ENCODE assay signal across 1 cellular context in the genomic region with DNA sequence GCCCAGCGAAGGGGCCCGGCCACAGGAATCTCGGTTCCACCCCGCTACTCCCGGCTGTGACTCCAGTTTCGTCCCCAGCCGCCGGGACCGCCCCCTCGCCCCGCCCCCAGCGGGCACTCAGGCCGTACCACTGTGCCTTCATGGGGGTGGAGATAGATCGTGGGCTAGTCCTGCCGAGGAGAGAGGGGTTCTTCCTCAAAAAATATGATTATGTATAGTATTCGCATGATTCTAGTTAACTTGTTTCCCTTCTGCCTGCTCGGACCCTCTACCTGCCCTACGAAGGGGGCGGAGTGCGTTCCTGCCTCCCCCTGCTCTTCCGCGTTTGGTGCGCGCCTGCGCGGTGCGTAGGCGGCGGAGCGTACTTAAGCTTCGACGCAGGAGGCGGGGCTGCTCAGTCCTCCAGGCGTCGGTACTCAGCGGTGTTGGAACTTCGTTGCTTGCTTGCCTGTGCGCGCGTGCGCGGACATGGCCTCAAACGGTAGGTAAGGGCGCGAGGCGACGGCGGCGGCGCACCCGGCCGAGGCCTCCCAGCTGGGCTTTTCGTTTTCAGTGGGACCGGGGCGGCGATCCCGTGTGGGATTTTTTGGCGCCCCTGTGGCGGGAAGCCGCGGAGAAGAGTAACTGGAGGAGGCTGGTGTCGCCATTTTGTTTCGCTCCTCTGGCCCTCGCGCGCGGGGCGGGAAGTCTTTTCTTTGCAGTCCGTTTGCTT.
A peak's percentile ranks its signal among the peaks of the same experiment; 100 is the strongest.
TF ChIP-seq lines count a peak whose summit lies in the region.

TSS of gene FUS (plus strand) at position 393 of the 712 bp plus-strand sequence. CDS start at position 469, 76 bp downstream.

TF ChIP-seq in HepG2, 621 proteins besides CTCF, POLR2A, EP300 and RAD21 (continued from another document and continues in another):
- TF ChIP-seq ZBTB10 (CRISPR knock-in tag; IDR thresholded peaks at IDR 0.05; ENCODE audit: borderline replicate concordance) = peak; percentile 84
- TF ChIP-seq POLR2G (IDR thresholded peaks at IDR 0.05; ENCODE audit: low read depth, low read length) = peak; percentile 100
- TF ChIP-seq HOXD1 (CRISPR knock-in tag; IDR thresholded peaks at IDR 0.05) = peak; percentile 81; the same call in 1 of the 2 replicates
- TF ChIP-seq DR1 (CRISPR knock-in tag; IDR thresholded peaks at IDR 0.05) = peak; percentile 100
- TF ChIP-seq ZC3H4 (CRISPR knock-in tag; IDR thresholded peaks at IDR 0.05; ENCODE audit: borderline replicate concordance) = peak; percentile 86
- TF ChIP-seq JDP2 (CRISPR knock-in tag; IDR thresholded peaks at IDR 0.05; ENCODE audit: borderline replicate concordance) = no peak
- TF ChIP-seq ZNF720 (CRISPR knock-in tag; IDR thresholded peaks at IDR 0.05) = 0 out of 2 replicates have a peak, but pooled peaks have one; percentile 81
- TF ChIP-seq KLF11 (CRISPR knock-in tag; IDR thresholded peaks at IDR 0.05) = peak; percentile 93; the same call in 1 of the 2 replicates
- TF ChIP-seq, protein P1, sequence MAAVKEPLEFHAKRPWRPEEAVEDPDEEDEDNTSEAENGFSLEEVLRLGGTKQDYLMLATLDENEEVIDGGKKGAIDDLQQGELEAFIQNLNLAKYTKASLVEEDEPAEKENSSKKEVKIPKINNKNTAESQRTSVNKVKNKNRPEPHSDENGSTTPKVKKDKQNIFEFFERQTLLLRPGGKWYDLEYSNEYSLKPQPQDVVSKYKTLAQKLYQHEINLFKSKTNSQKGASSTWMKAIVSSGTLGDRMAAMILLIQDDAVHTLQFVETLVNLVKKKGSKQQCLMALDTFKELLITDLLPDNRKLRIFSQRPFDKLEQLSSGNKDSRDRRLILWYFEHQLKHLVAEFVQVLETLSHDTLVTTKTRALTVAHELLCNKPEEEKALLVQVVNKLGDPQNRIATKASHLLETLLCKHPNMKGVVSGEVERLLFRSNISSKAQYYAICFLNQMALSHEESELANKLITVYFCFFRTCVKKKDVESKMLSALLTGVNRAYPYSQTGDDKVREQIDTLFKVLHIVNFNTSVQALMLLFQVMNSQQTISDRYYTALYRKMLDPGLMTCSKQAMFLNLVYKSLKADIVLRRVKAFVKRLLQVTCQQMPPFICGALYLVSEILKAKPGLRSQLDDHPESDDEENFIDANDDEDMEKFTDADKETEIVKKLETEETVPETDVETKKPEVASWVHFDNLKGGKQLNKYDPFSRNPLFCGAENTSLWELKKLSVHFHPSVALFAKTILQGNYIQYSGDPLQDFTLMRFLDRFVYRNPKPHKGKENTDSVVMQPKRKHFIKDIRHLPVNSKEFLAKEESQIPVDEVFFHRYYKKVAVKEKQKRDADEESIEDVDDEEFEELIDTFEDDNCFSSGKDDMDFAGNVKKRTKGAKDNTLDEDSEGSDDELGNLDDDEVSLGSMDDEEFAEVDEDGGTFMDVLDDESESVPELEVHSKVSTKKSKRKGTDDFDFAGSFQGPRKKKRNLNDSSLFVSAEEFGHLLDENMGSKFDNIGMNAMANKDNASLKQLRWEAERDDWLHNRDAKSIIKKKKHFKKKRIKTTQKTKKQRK (IDR thresholded peaks at IDR 0.05; ENCODE audit: low read length) = no peak
- TF ChIP-seq GTF2F1 (IDR thresholded peaks at IDR 0.05; ENCODE audit: low read length) = peak; percentile 97
- TF ChIP-seq SMYD3 (CRISPR knock-in tag; IDR thresholded peaks at IDR 0.05) = peak; percentile 89
- TF ChIP-seq, protein P2, sequence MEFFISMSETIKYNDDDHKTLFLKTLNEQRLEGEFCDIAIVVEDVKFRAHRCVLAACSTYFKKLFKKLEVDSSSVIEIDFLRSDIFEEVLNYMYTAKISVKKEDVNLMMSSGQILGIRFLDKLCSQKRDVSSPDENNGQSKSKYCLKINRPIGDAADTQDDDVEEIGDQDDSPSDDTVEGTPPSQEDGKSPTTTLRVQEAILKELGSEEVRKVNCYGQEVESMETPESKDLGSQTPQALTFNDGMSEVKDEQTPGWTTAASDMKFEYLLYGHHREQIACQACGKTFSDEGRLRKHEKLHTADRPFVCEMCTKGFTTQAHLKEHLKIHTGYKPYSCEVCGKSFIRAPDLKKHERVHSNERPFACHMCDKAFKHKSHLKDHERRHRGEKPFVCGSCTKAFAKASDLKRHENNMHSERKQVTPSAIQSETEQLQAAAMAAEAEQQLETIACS (CRISPR knock-in tag; IDR thresholded peaks at IDR 0.05) = no peak
- TF ChIP-seq ZBTB2 (CRISPR knock-in tag; IDR thresholded peaks at IDR 0.05; ENCODE audit: low read depth) = peak; percentile 84
- peak; percentile 89 for TF ChIP-seq TBL1XR1 (IDR thresholded peaks at IDR 0.05; ENCODE audit: borderline replicate concordance, low read length, partially characterized antibody)
- TF ChIP-seq, protein P3, sequence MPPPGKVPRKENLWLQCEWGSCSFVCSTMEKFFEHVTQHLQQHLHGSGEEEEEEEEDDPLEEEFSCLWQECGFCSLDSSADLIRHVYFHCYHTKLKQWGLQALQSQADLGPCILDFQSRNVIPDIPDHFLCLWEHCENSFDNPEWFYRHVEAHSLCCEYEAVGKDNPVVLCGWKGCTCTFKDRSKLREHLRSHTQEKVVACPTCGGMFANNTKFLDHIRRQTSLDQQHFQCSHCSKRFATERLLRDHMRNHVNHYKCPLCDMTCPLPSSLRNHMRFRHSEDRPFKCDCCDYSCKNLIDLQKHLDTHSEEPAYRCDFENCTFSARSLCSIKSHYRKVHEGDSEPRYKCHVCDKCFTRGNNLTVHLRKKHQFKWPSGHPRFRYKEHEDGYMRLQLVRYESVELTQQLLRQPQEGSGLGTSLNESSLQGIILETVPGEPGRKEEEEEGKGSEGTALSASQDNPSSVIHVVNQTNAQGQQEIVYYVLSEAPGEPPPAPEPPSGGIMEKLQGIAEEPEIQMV (CRISPR knock-in tag; IDR thresholded peaks at IDR 0.05; ENCODE audit: low read depth) = no peak; the same call in none of the 2 replicates
- TF ChIP-seq, protein P4, sequence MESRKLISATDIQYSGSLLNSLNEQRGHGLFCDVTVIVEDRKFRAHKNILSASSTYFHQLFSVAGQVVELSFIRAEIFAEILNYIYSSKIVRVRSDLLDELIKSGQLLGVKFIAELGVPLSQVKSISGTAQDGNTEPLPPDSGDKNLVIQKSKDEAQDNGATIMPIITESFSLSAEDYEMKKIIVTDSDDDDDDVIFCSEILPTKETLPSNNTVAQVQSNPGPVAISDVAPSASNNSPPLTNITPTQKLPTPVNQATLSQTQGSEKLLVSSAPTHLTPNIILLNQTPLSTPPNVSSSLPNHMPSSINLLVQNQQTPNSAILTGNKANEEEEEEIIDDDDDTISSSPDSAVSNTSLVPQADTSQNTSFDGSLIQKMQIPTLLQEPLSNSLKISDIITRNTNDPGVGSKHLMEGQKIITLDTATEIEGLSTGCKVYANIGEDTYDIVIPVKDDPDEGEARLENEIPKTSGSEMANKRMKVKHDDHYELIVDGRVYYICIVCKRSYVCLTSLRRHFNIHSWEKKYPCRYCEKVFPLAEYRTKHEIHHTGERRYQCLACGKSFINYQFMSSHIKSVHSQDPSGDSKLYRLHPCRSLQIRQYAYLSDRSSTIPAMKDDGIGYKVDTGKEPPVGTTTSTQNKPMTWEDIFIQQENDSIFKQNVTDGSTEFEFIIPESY (CRISPR knock-in tag; IDR thresholded peaks at IDR 0.05) = peak; percentile 34; the same call in 1 of the 2 replicates
- TF ChIP-seq HOXA7 (CRISPR knock-in tag; IDR thresholded peaks at IDR 0.05) = no peak
- no peak; the same call in none of the 2 replicates for TF ChIP-seq ZSCAN20 (CRISPR knock-in tag; IDR thresholded peaks at IDR 0.05; ENCODE audit: borderline replicate concordance)
- TF ChIP-seq, protein P5, sequence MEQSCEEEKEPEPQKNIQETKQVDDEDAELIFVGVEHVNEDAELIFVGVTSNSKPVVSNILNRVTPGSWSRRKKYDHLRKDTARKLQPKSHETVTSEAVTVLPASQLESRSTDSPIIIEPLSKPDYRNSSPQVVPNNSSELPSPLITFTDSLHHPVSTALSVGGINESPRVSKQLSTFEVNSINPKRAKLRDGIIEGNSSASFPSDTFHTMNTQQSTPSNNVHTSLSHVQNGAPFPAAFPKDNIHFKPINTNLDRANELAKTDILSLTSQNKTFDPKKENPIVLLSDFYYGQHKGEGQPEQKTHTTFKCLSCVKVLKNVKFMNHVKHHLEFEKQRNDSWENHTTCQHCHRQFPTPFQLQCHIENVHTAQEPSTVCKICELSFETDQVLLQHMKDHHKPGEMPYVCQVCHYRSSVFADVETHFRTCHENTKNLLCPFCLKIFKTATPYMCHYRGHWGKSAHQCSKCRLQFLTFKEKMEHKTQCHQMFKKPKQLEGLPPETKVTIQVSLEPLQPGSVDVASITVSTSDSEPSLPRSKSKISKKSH (CRISPR knock-in tag; IDR thresholded peaks at IDR 0.05; ENCODE audit: borderline replicate concordance) = no peak; the same call in 1 of the 2 replicates
- TF ChIP-seq YY1 (IDR thresholded peaks at IDR 0.05; ENCODE audit: insufficient read depth, insufficient replicate concordance, low read depth, low read length) = peak; percentile 94
- no peak; the same call in 1 of the 2 replicates for TF ChIP-seq E2F1 (CRISPR knock-in tag; IDR thresholded peaks at IDR 0.05)
- no peak; the same call in 1 of the 2 replicates for TF ChIP-seq ZFAT (CRISPR knock-in tag; conservative IDR thresholded peaks at IDR 0.05)
